In genomic region chr15:72342385-72342784, GRCh38 we compare ENCODE assay signal across 9 cellular contexts. TPM values are rescaled to one million over a fixed set of nuclear protein-coding genes. Genes with fewer than 3 reads are reported as not detected.
DNase-seq lines count a peak whose midpoint lies in the region; ATAC-seq, FAIRE-seq and TF ChIP-seq lines count a peak whose summit lies in the region.
"Had no signal": no experiment of that assay in that cellular context is flagged by ENCODE, and none has a peak within 500 bp of the region (broad histone marks: within the 10 kb centered on the region; RNA-seq: fewer than 3 reads in every experiment).

No MANE protein-coding gene starts in this region.

- no peak overlapping the region for H2BK12ac ChIP-seq in H1 (ENCODE audit: low read depth, low read length)

- no peaks in the 10 kb centered on the region for H3K79me1 ChIP-seq in H1 (ENCODE audit: low read depth, low read length)

- H3K4ac ChIP-seq in H1 (replicated peaks; ENCODE audit: insufficient read length, low read depth, low read length): no peak overlapping the region

- ATAC-seq in A549 (peak; percentile 16 to 49; a peak in 3 of 6 replicates), GM19463 (IDR thresholded peaks at IDR 0.05; ENCODE audit: unreplicated experiment) (no peak), GM21390 (IDR thresholded peaks at IDR 0.05; ENCODE audit: unreplicated experiment) (no peak), GM19467 (IDR thresholded peaks at IDR 0.05; ENCODE audit: unreplicated experiment) (no peak)
- ATAC-seq: effector memory CD8-positive, alpha-beta T cell had no signal

- peaks cover 34% of the 10 kb centered on the region for H3K4me1 ChIP-seq in A549
- H3K4me1 ChIP-seq in H1 (replicated peaks in 1 of 4; ENCODE audit: control insufficient read depth in 3 of 4, insufficient read depth in 4 of 4, low read length in 3 of 4): peaks cover 0 to 2% (median 2%) of the 10 kb centered on the region in 4 experiments; a peak in 4 of 7 replicates

- H3K27me3 ChIP-seq in SU-DHL-6 (ENCODE audit: low read length): no peaks in the 10 kb centered on the region
- H3K27me3 ChIP-seq in H1 (replicated peaks in 1 of 4; ENCODE audit: control insufficient read depth in 3 of 4, extremely low read depth in 1 of 4, insufficient read depth in 3 of 4, low read length in 3 of 4): no peaks in the 10 kb centered on the region

- TF ChIP-seq POLR2A in A549 (IDR thresholded peaks at IDR 0.05; ENCODE audit: low read length): no peak
- no peak for TF ChIP-seq POLR2A in H1 (IDR thresholded peaks at IDR 0.05; ENCODE audit: control extremely low read depth in 1 of 2, low read depth in 2 of 2, low read length in 2 of 2)

- H3K9me2 ChIP-seq in SU-DHL-6 (replicated peaks; ENCODE audit: insufficient read depth, low read length): no peaks in the 10 kb centered on the region

- no peak overlapping the region for H2BK15ac ChIP-seq in H1 (ENCODE audit: low read length)

- H3K27ac ChIP-seq in A549: peak overlapping the region in 1 of 2 experiments; percentile 1; a peak in 1 of 6 replicates
- H3K27ac ChIP-seq in SU-DHL-6 (ENCODE audit: low read depth, low read length): no peak overlapping the region
- H3K27ac ChIP-seq in H1 (ENCODE audit: low read depth, low read length): no peak overlapping the region

- no peaks in the 10 kb centered on the region for H3K79me2 ChIP-seq in SU-DHL-6 (ENCODE audit: insufficient read depth, low read length)
- H3K79me2 ChIP-seq in H1 (ENCODE audit: control insufficient read depth in 1 of 2, insufficient read depth in 2 of 2, low read length in 2 of 2): no peaks in the 10 kb centered on the region

- no peaks in the 10 kb centered on the region for H3F3A ChIP-seq in SU-DHL-6 (ENCODE audit: insufficient read depth)

- TF ChIP-seq EP300 in A549 (IDR thresholded peaks at IDR 0.05) (no peak), H1 (IDR thresholded peaks at IDR 0.05; ENCODE audit: borderline replicate concordance in 1 of 2, low read depth in 2 of 2, low read length in 2 of 2) (no peak)

- CTCF ChIA-PET in A549 (lab: Yijun Ruan, JAX): interaction anchor here (1.3 to 6.2 kb wide), 4 partner anchors 9 to 257 kb away, joined by 4 to 39 read pairs (median 6); no protein-coding TSS in a partner anchor
- CTCF ChIA-PET in H1 (lab: Charles Lee; ENCODE audit: partially characterized antibody): interaction anchor here (0.6 to 0.8 kb wide), 3 partner anchors 28 to 590 kb away, joined by 3 read pairs; no protein-coding TSS in a partner anchor

- 76% methylated on average over 11 of the region's 11 CpGs for WGBS in A549 (ENCODE audit: missing lambda C conversion rate)
- WGBS in H1 (ENCODE audit: extremely low coverage in 1 of 2, insufficient coverage in 1 of 2, insufficient read length in 1 of 2, insufficient replicate concordance in 2 of 2, low coverage in 1 of 2, low lambda C conversion rate in 2 of 2, missing lambda C conversion rate in 1 of 2), 2 experiments: 52% methylated on average over 11 of the region's 11 CpGs; no CpG with 5 or more reads in 1 of the 2 experiments

- TF ChIP-seq RAD21 in A549 (conservative IDR thresholded peaks at IDR 0.05 in 1 of 2, IDR thresholded peaks at IDR 0.05 in 1 of 2) (peak; percentile 68 to 77), H1 (IDR thresholded peaks at IDR 0.05 in 1 of 2, conservative IDR thresholded peaks at IDR 0.05 in 1 of 2; ENCODE audit: low read depth in 2 of 2, low read length in 2 of 2) (peak; percentile 79 to 85)

- H2AFZ ChIP-seq in SU-DHL-6 (ENCODE audit: low read depth, low read length, severe bottlenecking) (no peak overlapping the region), H1 (ENCODE audit: low read length) (no peak overlapping the region)

- H3K23me2 ChIP-seq in H1 (ENCODE audit: low read depth, low read length): no peaks in the 10 kb centered on the region; the same call in 1 of the 2 replicates

- H4K20me1 ChIP-seq in SU-DHL-6 (ENCODE audit: low read depth, low read length) (no peaks in the 10 kb centered on the region), H1 (replicated peaks in 1 of 2; ENCODE audit: control insufficient read depth in 1 of 2, insufficient read depth in 2 of 2, low read length in 2 of 2) (peaks cover 0 to 1% of the 10 kb centered on the region in 2 experiments)

- TF ChIP-seq CTCF in A549 (IDR thresholded peaks at IDR 0.05) (peak; percentile 54), GM12865 (IDR thresholded peaks at IDR 0.05; ENCODE audit: insufficient read depth, low read depth, low read length, missing control alignments) (peak; percentile 24), SU-DHL-6 (IDR thresholded peaks at IDR 0.05; ENCODE audit: insufficient read depth, low read length, poor library complexity, severe bottlenecking) (peak; percentile 23), H1 (IDR thresholded peaks at IDR 0.05; ENCODE audit: control extremely low read depth in 1 of 3, insufficient read depth in 1 of 3, low read depth in 1 of 3, low read length in 3 of 3) (peak; percentile 71 to 87 (median 78)), retinal pigment epithelial cell (conservative IDR thresholded peaks at IDR 0.05; ENCODE audit: low read depth, low read length) (peak; percentile 60)

- no peak overlapping the region for H2BK5ac ChIP-seq in H1 (ENCODE audit: low read depth, low read length)

- no peak overlapping the region for H2AK5ac ChIP-seq in H1 (ENCODE audit: low read depth, low read length)

- H3K14ac ChIP-seq in H1 (ENCODE audit: insufficient read length): no peak overlapping the region

- H3K9me3 ChIP-seq in A549: no peaks in the 10 kb centered on the region
- H3K9me3 ChIP-seq in SU-DHL-6 (ENCODE audit: insufficient read depth, low read length): no peaks in the 10 kb centered on the region
- no peaks in the 10 kb centered on the region for H3K9me3 ChIP-seq in H1 (ENCODE audit: insufficient read depth in 2 of 2, low read depth in 1 of 2, low read length in 1 of 2)

- H3K36me3 ChIP-seq in SU-DHL-6 (ENCODE audit: low read length) (peaks cover 4% of the 10 kb centered on the region; the same call in 1 of the 2 replicates), H1 (ENCODE audit: control insufficient read depth in 2 of 4, insufficient read depth in 4 of 4, low read length in 3 of 4) (peaks cover 0 to 28% (median 14%) of the 10 kb centered on the region in 4 experiments; a peak in 7 of 8 replicates)

- H3K4me3 ChIP-seq in A549 (no peak overlapping the region), GM12865 (ENCODE audit: low read depth, low read length) (no peak overlapping the region), SU-DHL-6 (ENCODE audit: insufficient read depth, low read length, poor library complexity, severe bottlenecking) (no peak overlapping the region), H1 (ENCODE audit: extremely low read depth in 1 of 4, insufficient read depth in 2 of 4, low read depth in 3 of 4, low read length in 4 of 4) (no peak overlapping the region), retinal pigment epithelial cell (ENCODE audit: low read length) (no peak overlapping the region)

- H2BK120ac ChIP-seq in H1 (replicated peaks; ENCODE audit: low read depth, low read length): no peak overlapping the region

- H3K56ac ChIP-seq in H1 (replicated peaks; ENCODE audit: insufficient read length, low read depth, low read length): no peak overlapping the region

- H3K18ac ChIP-seq in H1 (ENCODE audit: extremely low read depth, low read length): no peak overlapping the region

- no peak overlapping the region for H3K4me2 ChIP-seq in A549
- no peak overlapping the region for H3K4me2 ChIP-seq in SU-DHL-6 (ENCODE audit: low read depth, low read length, poor library complexity, severe bottlenecking)
- no peak overlapping the region for H3K4me2 ChIP-seq in H1 (ENCODE audit: insufficient read depth in 1 of 2, low read depth in 2 of 2, low read length in 2 of 2)

- DNase-seq in A549 (ENCODE audit: low read depth in 1 of 2, low spot score in 1 of 2) (peak in 1 of 2 experiments; percentile 63), GM12865 (ENCODE audit: low read depth) (peak; percentile 35), H1 (ENCODE audit: low read depth in 1 of 2, low spot score in 2 of 2) (peak; percentile 43 to 81), retinal pigment epithelial cell (ENCODE audit: low read depth) (no peak)

- H4K91ac ChIP-seq in H1 (replicated peaks; ENCODE audit: insufficient read length, low read length): no peak overlapping the region

- H3K9ac ChIP-seq in SU-DHL-6 (ENCODE audit: low read length) (no peak overlapping the region), H1 (replicated peaks in 1 of 4; ENCODE audit: extremely low read depth in 1 of 4, low read depth in 3 of 4, low read length in 3 of 4) (no peak overlapping the region)

- H2BK20ac ChIP-seq in H1 (ENCODE audit: low read length): no peak overlapping the region

- no peak overlapping the region for H3K23ac ChIP-seq in H1 (ENCODE audit: insufficient read length)

- H4K5ac ChIP-seq in H1 (ENCODE audit: insufficient read length, low read depth, low read length): no peak overlapping the region

- FAIRE-seq in A549 (lab: Jason Lieb, UNC) (no peak), H1 (lab: Jason Lieb, UNC) (no peak)

- no peak overlapping the region for H4K8ac ChIP-seq in H1 (ENCODE audit: extremely low read depth, insufficient read depth, low read length)

- POLR2A ChIA-PET in A549 (lab: Yijun Ruan, JAX): no interaction called here
- POLR2A ChIA-PET in H1 (lab: Charles Lee; ENCODE audit: partially characterized antibody): no interaction called here

RNA-seq across cellular contexts. Expression of gene CELF6, which starts 22.4 kb away (rescaled TPM):
- 0.16 and 0.24 TPM in 2 replicates for polyA plus RNA-seq in A549 (2011; rRNA removed)
- 0.08 and 0.09 TPM in 2 replicates for polyA plus RNA-seq in A549 (2012; cell fraction: cytosol; rRNA removed)
- polyA plus RNA-seq in A549 (2012; cell fraction: nucleus; rRNA removed): 0.44 and 1.9 TPM in 2 replicates
- 0.14 TPM in 1 of 3 replicates, not detected in the others for polyA plus RNA-seq in A549 (2017; fragmentation: RNase III; extraction: RNeasy Plus Mini Kit Qiagen cat#74134 plus additional on column Dnase treatment)
- polyA minus RNA-seq in A549 (2011; rRNA and poly(A)+ RNA removed): 0.08 and 0.19 TPM in 2 replicates
- 0.19 TPM in 1 of 2 replicates, not detected in the other for total RNA-seq in H1 (2021; fragmentation: NEBNext Ultra II Directional; extraction: Animal tissue kit (Norgen Biotek cat#: 25700))
- polyA plus RNA-seq in H1 (2011; rRNA removed): 0.05 and 0.09 TPM in 2 replicates
- polyA plus RNA-seq in H1 (2011; cell fraction: cytosol; rRNA removed): 0.09 TPM
- polyA plus RNA-seq in H1 (2011; cell fraction: nucleus; rRNA removed): 0.21 TPM
- 0.05 to 0.07 TPM in 2 of 4 replicates, not detected in the others for polyA plus RNA-seq in H1 (2012, experiment 1 of 2)
- not detected for polyA plus RNA-seq in H1 (2012, experiment 2 of 2)
- 0.02 TPM for polyA plus RNA-seq in H1 (2013, experiment 1 of 2)
- polyA plus RNA-seq in H1 (2013, experiment 2 of 2): 0.02 TPM
- polyA minus RNA-seq in H1 (2011; rRNA and poly(A)+ RNA removed): not detected in 2 replicates
- polyA minus RNA-seq in H1 (2011; cell fraction: cytosol; rRNA and poly(A)+ RNA removed): not detected
- 0.20 TPM for polyA minus RNA-seq in H1 (2011; cell fraction: nucleus; rRNA and poly(A)+ RNA removed)

RNA-seq across cellular contexts. Expression of gene HEXA, which starts 33.4 kb away (rescaled TPM):
- polyA plus RNA-seq in A549 (2011; rRNA removed) (148 and 180 TPM in 2 replicates), A549 (2017; fragmentation: RNase III; extraction: RNeasy Plus Mini Kit Qiagen cat#74134 plus additional on column Dnase treatment) (104 to 112 TPM (median 106 TPM) in 3 replicates), H1 (2011; rRNA removed) (67.8 and 73.7 TPM in 2 replicates)
- polyA plus RNA-seq in A549 (2012; cell fraction: cytosol; rRNA removed): 84.9 and 95.8 TPM in 2 replicates
- polyA plus RNA-seq in A549 (2012; cell fraction: nucleus; rRNA removed): 183 and 216 TPM in 2 replicates
- polyA minus RNA-seq in A549 (2011; rRNA and poly(A)+ RNA removed): 87.7 and 107 TPM in 2 replicates
- total RNA-seq in H1 (2021; fragmentation: NEBNext Ultra II Directional; extraction: Animal tissue kit (Norgen Biotek cat#: 25700)): 47.4 and 52.5 TPM in 2 replicates
- 65.7 TPM for polyA plus RNA-seq in H1 (2011; cell fraction: cytosol; rRNA removed)
- 151 TPM for polyA plus RNA-seq in H1 (2011; cell fraction: nucleus; rRNA removed)
- 41.8 to 62.0 TPM (median 54.5 TPM) in 4 replicates for polyA plus RNA-seq in H1 (2012, experiment 1 of 2)
- 52.2 TPM for polyA plus RNA-seq in H1 (2012, experiment 2 of 2)
- 82.8 TPM for polyA plus RNA-seq in H1 (2013, experiment 1 of 2)
- polyA plus RNA-seq in H1 (2013, experiment 2 of 2): 76.7 TPM
- 46.6 and 65.2 TPM in 2 replicates for polyA minus RNA-seq in H1 (2011; rRNA and poly(A)+ RNA removed)
- polyA minus RNA-seq in H1 (2011; cell fraction: cytosol; rRNA and poly(A)+ RNA removed): 36.3 TPM
- polyA minus RNA-seq in H1 (2011; cell fraction: nucleus; rRNA and poly(A)+ RNA removed): 51.5 TPM

RNA-seq across cellular contexts. Expression of gene TMEM202, which starts 55.7 kb away (rescaled TPM):
- polyA plus RNA-seq in A549 (2011; rRNA removed): not detected in 2 replicates
- not detected in 2 replicates for polyA plus RNA-seq in A549 (2012; cell fraction: cytosol; rRNA removed)
- polyA plus RNA-seq in A549 (2012; cell fraction: nucleus; rRNA removed): not detected in 2 replicates
- polyA plus RNA-seq in A549 (2017; fragmentation: RNase III; extraction: RNeasy Plus Mini Kit Qiagen cat#74134 plus additional on column Dnase treatment): not detected in 3 replicates
- polyA minus RNA-seq in A549 (2011; rRNA and poly(A)+ RNA removed): not detected in 2 replicates
- total RNA-seq in H1 (2021; fragmentation: NEBNext Ultra II Directional; extraction: Animal tissue kit (Norgen Biotek cat#: 25700)): not detected in 2 replicates
- not detected in 2 replicates for polyA plus RNA-seq in H1 (2011; rRNA removed)
- not detected for polyA plus RNA-seq in H1 (2011; cell fraction: cytosol; rRNA removed)
- polyA plus RNA-seq in H1 (2011; cell fraction: nucleus; rRNA removed): not detected
- not detected in 4 replicates for polyA plus RNA-seq in H1 (2012, experiment 1 of 2)
- polyA plus RNA-seq in H1 (2012, experiment 2 of 2): not detected
- polyA plus RNA-seq in H1 (2013, experiment 1 of 2): not detected
- polyA plus RNA-seq in H1 (2013, experiment 2 of 2): not detected
- polyA minus RNA-seq in H1 (2011; rRNA and poly(A)+ RNA removed): not detected in 2 replicates
- not detected for polyA minus RNA-seq in H1 (2011; cell fraction: cytosol; rRNA and poly(A)+ RNA removed)
- polyA minus RNA-seq in H1 (2011; cell fraction: nucleus; rRNA and poly(A)+ RNA removed): not detected

Comparison
In these comparisons a context has a peak if more than half of its experiments do, and no peak if none do; other contexts are left out.
1. ATAC-seq: peak in A549 (2 of 2); none in GM19463 (single experiment), GM21390 (single experiment) and GM19467 (single experiment).
2. CTCF ChIP-seq: peak in every context shown above with its lines; median percentile 78 in H1; 60 in retinal pigment epithelial cell; 54 in A549; 24 in GM12865; 23 in SU-DHL-6.
3. Of the 18 proteins assayed by ChIP-seq in both H1 and A549: peak only in H1: none; only in A549: none; in both: CTCF and RAD21; in neither: 16.